ENCODE assay signal across 23 cellular contexts in genomic region chr2:12096425-12096824, GRCh38.
"Had no signal": no experiment of that assay in that cellular context is flagged by ENCODE, and none has a peak within 500 bp of the region (broad histone marks: within the 10 kb centered on the region; RNA-seq: fewer than 3 reads in every experiment).

No MANE protein-coding gene starts in this region.

- H3K36me3 Mint-ChIP-seq: activated CD8-positive, alpha-beta memory T cell treated with anti-CD3 and anti-CD28 coated beads, Interleukin-2, amount 10 ng/mL, durations not matched to agents 7 days and 5 days; activated naive CD8-positive, alpha-beta T cell treated with anti-CD3 and anti-CD28 coated beads for 36 hours; stimulated activated naive B cell treated with anti-CD40 and anti-IgM and Interleukin-4, amounts not matched to agents 10 μg/mL and 1 μg/mL and 100 μg/mL, for 72 hours had no signal

- H3K4me1 ChIP-seq: lower lobe of right lung, sigmoid colon, upper lobe of right lung had no signal

- H3K4me2 ChIP-seq: hepatocyte had no signal

- H3K27me3 Mint-ChIP-seq: activated B cell treated with CpG ODN at 0.5 μM for 24 hours; activated CD4-positive, alpha-beta memory T cell treated with anti-CD3 and anti-CD28 coated beads, Interleukin-2, amount 10 ng/mL, durations not matched to agents 7 days and 5 days; activated naive CD8-positive, alpha-beta T cell treated with anti-CD3 and anti-CD28 coated beads for 36 hours; activated T-helper 17 cell treated with anti-CD3 and anti-CD28 coated beads, Interleukin-2, amount 50 U/mL, for 72 hours; naive thymus-derived CD8-positive, alpha-beta T cell; stimulated activated naive B cell treated with anti-CD40 and anti-IgM and Interleukin-4, amounts not matched to agents 10 μg/mL and 1 μg/mL and 100 μg/mL, for 72 hours had no signal

- H3K4me3 Mint-ChIP-seq: activated B cell treated with CpG ODN at 0.5 μM for 24 hours; activated CD4-positive, alpha-beta memory T cell treated with anti-CD3 and anti-CD28 coated beads, Interleukin-2, amount 10 ng/mL, durations not matched to agents 7 days and 5 days; activated CD8-positive, alpha-beta memory T cell treated with anti-CD3 and anti-CD28 coated beads, Interleukin-2, amount 10 ng/mL, durations not matched to agents 7 days and 5 days; activated naive CD8-positive, alpha-beta T cell treated with anti-CD3 and anti-CD28 coated beads for 36 hours; activated T-helper 17 cell treated with anti-CD3 and anti-CD28 coated beads, Interleukin-2, amount 50 U/mL, for 72 hours; naive thymus-derived CD8-positive, alpha-beta T cell; stimulated activated naive B cell treated with anti-CD40 and anti-IgM and Interleukin-4, amounts not matched to agents 10 μg/mL and 1 μg/mL and 100 μg/mL, for 72 hours; T-helper 2 cell treated with Interferon-gamma antibody and Interleukin-4, amounts not matched to agents 5 μg/mL and 100 μg/mL, for 36 hours had no signal

- H3K27ac Mint-ChIP-seq: activated B cell treated with CpG ODN at 0.5 μM for 24 hours; activated CD4-positive, alpha-beta memory T cell treated with anti-CD3 and anti-CD28 coated beads, Interleukin-2, amount 10 ng/mL, durations not matched to agents 7 days and 5 days; activated CD8-positive, alpha-beta memory T cell treated with anti-CD3 and anti-CD28 coated beads, Interleukin-2, amount 10 ng/mL, durations not matched to agents 7 days and 5 days; activated naive CD8-positive, alpha-beta T cell treated with anti-CD3 and anti-CD28 coated beads for 36 hours; activated T-helper 17 cell treated with anti-CD3 and anti-CD28 coated beads, Interleukin-2, amount 50 U/mL, for 72 hours; stimulated activated naive B cell treated with anti-CD40 and anti-IgM and Interleukin-4, amounts not matched to agents 10 μg/mL and 1 μg/mL and 100 μg/mL, for 72 hours; T-helper 2 cell treated with Interferon-gamma antibody and Interleukin-4, amounts not matched to agents 5 μg/mL and 100 μg/mL, for 36 hours had no signal

- H3K36me3 ChIP-seq: cardiac muscle cell, lower lobe of right lung, neutrophil, sigmoid colon, spleen, upper lobe of right lung had no signal

- DNase-seq: activated B cell treated with CpG ODN at 0.5 μM for 24 hours; activated CD4-positive, alpha-beta memory T cell treated with anti-CD3 and anti-CD28 coated beads, Interleukin-2, amount 10 ng/mL, durations not matched to agents 7 days and 5 days; activated CD4-positive, alpha-beta T cell treated with anti-CD3 and anti-CD28 coated beads for 4 hours; activated CD8-positive, alpha-beta memory T cell treated with anti-CD3 and anti-CD28 coated beads, Interleukin-2, amount 10 ng/mL, durations not matched to agents 7 days and 5 days; activated naive CD4-positive, alpha-beta T cell; activated naive CD8-positive, alpha-beta T cell treated with anti-CD3 and anti-CD28 coated beads for 36 hours; activated T-cell treated with anti-CD3 and anti-CD28 coated beads, Interleukin-2, amount 50 U/mL, for 1 hour; amygdala; foreskin keratinocyte; islet precursor cell; left colon; lower lobe of right lung; naive thymus-derived CD8-positive, alpha-beta T cell; sigmoid colon; spleen; stimulated activated naive B cell treated with anti-CD40 and anti-IgM and Interleukin-4, amounts not matched to agents 10 μg/mL and 1 μg/mL and 100 μg/mL, for 72 hours; upper lobe of right lung had no signal

- H3K9me3 Mint-ChIP-seq: activated B cell treated with CpG ODN at 0.5 μM for 24 hours; activated CD4-positive, alpha-beta memory T cell treated with anti-CD3 and anti-CD28 coated beads, Interleukin-2, amount 10 ng/mL, durations not matched to agents 7 days and 5 days; activated naive CD8-positive, alpha-beta T cell treated with anti-CD3 and anti-CD28 coated beads for 36 hours; T-helper 2 cell treated with Interferon-gamma antibody and Interleukin-4, amounts not matched to agents 5 μg/mL and 100 μg/mL, for 36 hours had no signal

- H3K4me3 ChIP-seq: cardiac muscle cell, hepatocyte, lower lobe of right lung, sigmoid colon, spleen, upper lobe of right lung had no signal

- H3K27me3 ChIP-seq: cardiac muscle cell, foreskin keratinocyte, hepatocyte, neutrophil, sigmoid colon, spleen, upper lobe of right lung had no signal

- H3K27ac ChIP-seq: cardiac muscle cell, epithelial cell of prostate, foreskin keratinocyte, hepatocyte, lower lobe of right lung, neutrophil, sigmoid colon, spleen, upper lobe of right lung had no signal

- H3K9me3 ChIP-seq: lower lobe of right lung, neutrophil, sigmoid colon, spleen, upper lobe of right lung had no signal

- H3K4me1 Mint-ChIP-seq: activated CD4-positive, alpha-beta memory T cell treated with anti-CD3 and anti-CD28 coated beads, Interleukin-2, amount 10 ng/mL, durations not matched to agents 7 days and 5 days; activated CD8-positive, alpha-beta memory T cell treated with anti-CD3 and anti-CD28 coated beads, Interleukin-2, amount 10 ng/mL, durations not matched to agents 7 days and 5 days; activated naive CD8-positive, alpha-beta T cell treated with anti-CD3 and anti-CD28 coated beads for 36 hours had no signal

- H3K79me2 ChIP-seq: hepatocyte had no signal

- H2AFZ ChIP-seq: hepatocyte had no signal
